8 cellular contexts compared by ENCODE assay signal in the genomic region with DNA sequence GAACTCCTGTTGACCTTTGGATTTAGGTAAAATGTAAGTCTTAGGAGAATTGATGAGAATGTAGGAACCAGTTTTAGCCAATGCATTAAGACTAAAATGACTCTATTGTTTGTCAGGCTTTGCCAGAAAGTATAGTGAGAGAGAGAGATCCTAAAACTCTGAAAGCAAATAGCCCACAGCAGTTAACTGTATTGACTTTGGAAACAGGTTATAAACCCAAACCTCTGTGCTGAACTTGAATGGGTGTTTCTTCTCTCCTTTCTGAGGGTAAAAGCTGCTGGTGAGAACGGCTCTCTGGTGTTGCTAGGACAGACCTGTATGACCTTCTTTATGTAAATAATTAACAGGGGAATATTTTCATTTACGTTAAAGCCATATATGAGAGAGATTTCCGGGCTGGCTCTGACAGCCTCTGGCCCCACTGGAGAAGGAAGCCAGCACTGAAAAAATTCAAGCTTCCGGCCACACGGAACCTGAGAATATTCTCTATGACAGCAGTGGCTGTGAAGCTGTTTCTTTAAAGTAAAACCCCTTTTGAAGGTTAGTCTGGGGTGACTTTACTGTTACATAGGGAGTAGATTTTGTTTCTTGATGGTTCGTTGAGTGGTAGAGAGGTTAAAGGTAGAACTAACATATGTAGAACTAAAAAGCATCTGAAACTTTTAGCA.
DNase-seq lines count a peak whose midpoint lies in the region; ATAC-seq and TF ChIP-seq lines count a peak whose summit lies in the region.

No MANE protein-coding gene starts in this region.

- no peaks in the 10 kb centered on the region for H3K27me3 Mint-ChIP-seq in T-helper 2 cell treated with Interferon-gamma antibody and Interleukin-4, amounts not matched to agents 5 μg/mL and 100 μg/mL, for 36 hours (ENCODE audit: low read depth)
- peaks cover 2 to 6% (median 5%) of the 10 kb centered on the region in 3 donors for H3K27me3 Mint-ChIP-seq in immature natural killer cell (ENCODE audit: low read depth in 3 of 3)

- H3K4me3 Mint-ChIP-seq in T-helper 2 cell treated with Interferon-gamma antibody and Interleukin-4, amounts not matched to agents 5 μg/mL and 100 μg/mL, for 36 hours, result peak overlapping the region; percentile 74
- H3K4me3 Mint-ChIP-seq in immature natural killer cell, result peak overlapping the region; percentile 69 to 79 (median 78)

- H3K4me1 Mint-ChIP-seq in T-helper 2 cell treated with Interferon-gamma antibody and Interleukin-4, amounts not matched to agents 5 μg/mL and 100 μg/mL, for 36 hours (ENCODE audit: low read depth), result peaks cover 85% of the 10 kb centered on the region
- peaks cover 93 to 99% of the 10 kb centered on the region in 2 donors for H3K4me1 Mint-ChIP-seq in immature natural killer cell

- peak; percentile 89 for ATAC-seq in GM18909 (IDR thresholded peaks at IDR 0.05; ENCODE audit: poor library complexity, unreplicated experiment)
- peak; percentile 76 for ATAC-seq in HG03095 (IDR thresholded peaks at IDR 0.05; ENCODE audit: unreplicated experiment)
- ATAC-seq in right cardiac atrium, result no peak

- H3K27ac ChIP-seq in 22Rv1 (peak overlapping the region; percentile 59), thyroid gland (peak overlapping the region in 1 of 3 donors; percentile 13), right cardiac atrium (ENCODE audit: low read length) (no peak overlapping the region)

- peak overlapping the region; percentile 89 for H3K27ac Mint-ChIP-seq in T-helper 2 cell treated with Interferon-gamma antibody and Interleukin-4, amounts not matched to agents 5 μg/mL and 100 μg/mL, for 36 hours
- peak overlapping the region; percentile 92 to 99 (median 95) for H3K27ac Mint-ChIP-seq in immature natural killer cell

- 43 to 45% methylated on average over 6 of the region's 6 CpGs for WGBS in thyroid gland, 2 donors
- WGBS in right cardiac atrium, result 26% methylated on average over 6 of the region's 6 CpGs

- H3K4me1 ChIP-seq in thyroid gland (peaks cover 13 to 43% of the 10 kb centered on the region in 2 donors), right cardiac atrium (ENCODE audit: control insufficient read depth, insufficient read depth, low read length) (peaks cover 31% of the 10 kb centered on the region)

- TF ChIP-seq CTCF in 22Rv1 (IDR thresholded peaks at IDR 0.05), result no peak
- TF ChIP-seq CTCF in thyroid gland (IDR thresholded peaks at IDR 0.05), result no peak

- peak; percentile 58 for DNase-seq in T-helper 2 cell treated with Interferon-gamma antibody and Interleukin-4, amounts not matched to agents 5 μg/mL and 100 μg/mL, for 36 hours (ENCODE audit: low spot score)
- peak; percentile 62 to 75 (median 74) for DNase-seq in immature natural killer cell
- no peak for DNase-seq in thyroid gland
- no peak for DNase-seq in right cardiac atrium
- no peak for DNase-seq in iPS-NIHi7 (ENCODE audit: extremely low spot score)

- no peaks in the 10 kb centered on the region for H3K36me3 ChIP-seq in thyroid gland

- H3K9me3 Mint-ChIP-seq in T-helper 2 cell treated with Interferon-gamma antibody and Interleukin-4, amounts not matched to agents 5 μg/mL and 100 μg/mL, for 36 hours, result no peaks in the 10 kb centered on the region
- no peaks in the 10 kb centered on the region for H3K9me3 Mint-ChIP-seq in immature natural killer cell

- intact Hi-C loops in thyroid gland (cut with DNase I) (no loop called here), right cardiac atrium (cut with DNase I) (no loop called here)

- H3K27me3 ChIP-seq in thyroid gland (no peaks in the 10 kb centered on the region), right cardiac atrium (ENCODE audit: control insufficient read depth, insufficient read depth) (no peaks in the 10 kb centered on the region)

- no peak for TF ChIP-seq POLR2A in thyroid gland (IDR thresholded peaks at IDR 0.05)

- H3K9me3 ChIP-seq in thyroid gland, result no peaks in the 10 kb centered on the region
- H3K9me3 ChIP-seq in right cardiac atrium (ENCODE audit: control insufficient read depth, low read length), result no peaks in the 10 kb centered on the region

- peaks cover 32% of the 10 kb centered on the region for H3K36me3 Mint-ChIP-seq in T-helper 2 cell treated with Interferon-gamma antibody and Interleukin-4, amounts not matched to agents 5 μg/mL and 100 μg/mL, for 36 hours (ENCODE audit: low read depth)
- H3K36me3 Mint-ChIP-seq in immature natural killer cell, result no peaks in the 10 kb centered on the region

- H3K4me3 ChIP-seq in thyroid gland (replicated peaks in 1 of 3) (no peak overlapping the region), right cardiac atrium (ENCODE audit: low read length) (no peak overlapping the region)

Comparison
In these comparisons a context has a peak if more than half of its experiments do, and no peak if none do; other contexts are left out.
1. ATAC-seq: peak in GM18909 (single experiment) and HG03095 (single experiment); none in right cardiac atrium (0 of 2).
2. DNase-seq: peak in T-helper 2 cell treated with Interferon-gamma antibody and Interleukin-4, amounts not matched to agents 5 μg/mL and 100 μg/mL, for 36 hours (single experiment) and immature natural killer cell (3 of 3); none in thyroid gland (0 of 2), right cardiac atrium (0 of 3) and iPS-NIHi7 (single experiment).